9 cellular contexts compared by ENCODE assay signal in genomic region chr4:7964890-7965662, GRCh38. TPM values are rescaled to one million over a fixed set of nuclear protein-coding genes. Genes with fewer than 3 reads are reported as not detected.
DNase-seq lines count a peak whose midpoint lies in the region; TF ChIP-seq lines count a peak whose summit lies in the region.
"Had no signal": no experiment of that assay in that cellular context is flagged by ENCODE, and none has a peak within 500 bp of the region (broad histone marks: within the 10 kb centered on the region; RNA-seq: fewer than 3 reads in every experiment).

No MANE protein-coding gene starts in this region.

- peak overlapping the region; percentile 46 to 86 (median 65) for H3K4me3 Mint-ChIP-seq in CD4-positive, alpha-beta memory T cell
- H3K4me3 Mint-ChIP-seq in endodermal cell: no peak overlapping the region

- DNase-seq in CD4-positive, alpha-beta memory T cell: peak; percentile 41 to 90 (median 60)
- DNase-seq in SK-N-DZ (ENCODE audit: low spot score) (peak; percentile 36), endodermal cell (peak; percentile 68), osteoblast (ENCODE audit: insufficient read length, low spot score, missing footprints) (peak; percentile 38), H7 (no peak), MV-4-11 (lab: John Stamatoyannopoulos, UW) (no peak), NOMO-1 treated with dmso at 0.1 percent for 144 hours (lab: John Stamatoyannopoulos, UW; ENCODE audit: unreplicated experiment) (no peak), NCI-H1436 (lab: John Stamatoyannopoulos, UW) (no peak)
- DNase-seq: GDM1 had no signal

- intact Hi-C loops in CD4-positive, alpha-beta memory T cell (cut with micrococcal nuclease): loop anchor here (1.0 to 2.0 kb wide), 3 partner anchors 26 to 161 kb away; partner anchors contain the start of gene AFAP1

- TF ChIP-seq CTCF in endodermal cell (conservative IDR thresholded peaks at IDR 0.05) (no peak), osteoblast (IDR thresholded peaks at IDR 0.05; ENCODE audit: extremely low read depth, low read depth, low read length) (no peak)

- no peak overlapping the region for H2AFZ ChIP-seq in osteoblast (ENCODE audit: low read length)

- CTCF ChIA-PET in CD4-positive, alpha-beta memory T cell (lab: Charles Lee; ENCODE audit: partially characterized antibody): interaction anchor here (0.8 to 3.5 kb wide), 9 partner anchors 21 to 166 kb away, joined by 3 to 11 read pairs (median 3); no protein-coding TSS in a partner anchor

- H3K4me1 Mint-ChIP-seq in CD4-positive, alpha-beta memory T cell: peaks cover 30 to 72% (median 52%) of the 10 kb centered on the region in 4 donors
- peaks cover 12% of the 10 kb centered on the region for H3K4me1 Mint-ChIP-seq in endodermal cell

- H3K9me3 ChIP-seq in CD4-positive, alpha-beta memory T cell (ENCODE audit: control insufficient read depth in 1 of 2, low read length in 2 of 2): no peaks in the 10 kb centered on the region
- H3K9me3 ChIP-seq in endodermal cell (ENCODE audit: control insufficient read depth, low read length) (no peaks in the 10 kb centered on the region), osteoblast (ENCODE audit: low read depth, low read length) (no peaks in the 10 kb centered on the region)

- H3K9ac ChIP-seq in endodermal cell (ENCODE audit: extremely low read depth, low read length, poor library complexity, severe bottlenecking): no peak overlapping the region

- H3K79me2 ChIP-seq in osteoblast (ENCODE audit: insufficient read depth, low read length): no peaks in the 10 kb centered on the region

- H3K27me3 Mint-ChIP-seq in CD4-positive, alpha-beta memory T cell: no peaks in the 10 kb centered on the region
- no peaks in the 10 kb centered on the region for H3K27me3 Mint-ChIP-seq in endodermal cell (ENCODE audit: insufficient read depth)

- peaks cover 60% of the 10 kb centered on the region for H3K4me1 ChIP-seq in CD4-positive, alpha-beta memory T cell (ENCODE audit: insufficient read depth, low read length)
- H3K4me1 ChIP-seq in endodermal cell (ENCODE audit: control insufficient read depth, insufficient read depth, low read length) (no peaks in the 10 kb centered on the region), osteoblast (ENCODE audit: insufficient read depth, low read length) (peaks cover 33% of the 10 kb centered on the region)

- no peaks in the 10 kb centered on the region for H4K20me1 ChIP-seq in osteoblast (ENCODE audit: insufficient read depth, low read length)

- POLR2A ChIA-PET in CD4-positive, alpha-beta memory T cell (lab: Charles Lee; ENCODE audit: partially characterized antibody): interaction anchor here (1.0 to 2.3 kb wide), 2 partner anchors 21 to 26 kb away, joined by 4 to 7 read pairs; partner anchors contain the start of gene AFAP1

- H3K36me3 ChIP-seq in CD4-positive, alpha-beta memory T cell (ENCODE audit: insufficient read depth, low read length): no peaks in the 10 kb centered on the region
- H3K36me3 ChIP-seq in endodermal cell (ENCODE audit: control insufficient read depth, insufficient read depth, low read length) (no peaks in the 10 kb centered on the region), osteoblast (ENCODE audit: insufficient read depth, low read length) (no peaks in the 10 kb centered on the region), H7 (replicated peaks; ENCODE audit: control insufficient read depth, insufficient read depth, low read length) (no peaks in the 10 kb centered on the region)

- H3K4me2 ChIP-seq in osteoblast (ENCODE audit: insufficient read depth, low read length): no peak overlapping the region

- H3K36me3 Mint-ChIP-seq in CD4-positive, alpha-beta memory T cell: peaks cover 0 to 8% of the 10 kb centered on the region in 2 donors
- no peaks in the 10 kb centered on the region for H3K36me3 Mint-ChIP-seq in endodermal cell (ENCODE audit: low read depth)

- no peak overlapping the region for H3K4me3 ChIP-seq in CD4-positive, alpha-beta memory T cell (ENCODE audit: low read length in 2 of 2)
- H3K4me3 ChIP-seq in endodermal cell (ENCODE audit: low read length) (no peak overlapping the region), osteoblast (ENCODE audit: insufficient read depth, low read length) (no peak overlapping the region), H7 (ENCODE audit: insufficient read depth, low read depth, low read length) (no peak overlapping the region)

- H3K9me3 Mint-ChIP-seq in CD4-positive, alpha-beta memory T cell: peaks cover 0 to 3% (median 0%) of the 10 kb centered on the region in 8 donors
- H3K9me3 Mint-ChIP-seq in endodermal cell: no peaks in the 10 kb centered on the region

- 90% methylated on average over 21 to 23 of the region's 23 CpGs for WGBS in endodermal cell (ENCODE audit: insufficient coverage in 1 of 2, insufficient read length in 1 of 2), 2 experiments

- H3K27ac Mint-ChIP-seq in CD4-positive, alpha-beta memory T cell: peak overlapping the region; percentile 88 to 97 (median 93)
- H3K27ac Mint-ChIP-seq in endodermal cell: no peak overlapping the region

- H3K27ac ChIP-seq in CD4-positive, alpha-beta memory T cell (ENCODE audit: low read depth, low read length): peak overlapping the region; percentile 66
- H3K27ac ChIP-seq in endodermal cell (ENCODE audit: low read depth, low read length) (no peak overlapping the region), osteoblast (ENCODE audit: low read depth, low read length) (no peak overlapping the region)

- no peaks in the 10 kb centered on the region for H3K27me3 ChIP-seq in CD4-positive, alpha-beta memory T cell (ENCODE audit: insufficient read depth, low read length)
- no peaks in the 10 kb centered on the region for H3K27me3 ChIP-seq in endodermal cell (ENCODE audit: control insufficient read depth, insufficient read depth, low read length, poor library complexity, severe bottlenecking)
- H3K27me3 ChIP-seq in osteoblast (ENCODE audit: insufficient read depth, low read length): no peaks in the 10 kb centered on the region
- H3K27me3 ChIP-seq in H7 (ENCODE audit: control insufficient read depth, insufficient read depth, low read length): no peaks in the 10 kb centered on the region

RNA-seq across cellular contexts. Expression of gene AFAP1, which starts 25.4 kb away (rescaled TPM):
- total RNA-seq in CD4-positive, alpha-beta memory T cell: 10 to 100 TPM; 18.8 to 21.8 TPM
- polyA plus RNA-seq in CD4-positive, alpha-beta memory T cell: 1 to 10 TPM in 1 of 2 donors, under 1 TPM in 1; 0.95 to 6.3 TPM
- 20.4 and 24.0 TPM in 2 replicates for polyA plus RNA-seq in SK-N-DZ (2014; cell fraction: cytosol; rRNA removed)
- 17.3 and 27.1 TPM in 2 replicates for polyA plus RNA-seq in SK-N-DZ (2014; cell fraction: nucleus; rRNA removed)
- 10 to 100 TPM; 18.2 to 22.5 TPM for total RNA-seq in endodermal cell
- 24.1 TPM for polyA plus RNA-seq in endodermal cell (2013, experiment 1 of 2)
- 22.7 TPM for polyA plus RNA-seq in endodermal cell (2013, experiment 2 of 2)
- 101 and 106 TPM in 2 replicates for total RNA-seq in osteoblast
- 11.3 TPM in 2 replicates for total RNA-seq in H7 (2014; rRNA removed; shearing (Covaris generic))

Comparison
In these comparisons a context has a peak if more than half of its experiments do, and no peak if none do; other contexts are left out.
1. DNase-seq: peak in CD4-positive, alpha-beta memory T cell (5 of 5), SK-N-DZ (single experiment), endodermal cell (single experiment) and osteoblast (single experiment); none in H7 (single experiment), MV-4-11 (single experiment), NOMO-1 treated with dmso at 0.1 percent for 144 hours (single experiment) and NCI-H1436 (single experiment).